In the genomic region with DNA sequence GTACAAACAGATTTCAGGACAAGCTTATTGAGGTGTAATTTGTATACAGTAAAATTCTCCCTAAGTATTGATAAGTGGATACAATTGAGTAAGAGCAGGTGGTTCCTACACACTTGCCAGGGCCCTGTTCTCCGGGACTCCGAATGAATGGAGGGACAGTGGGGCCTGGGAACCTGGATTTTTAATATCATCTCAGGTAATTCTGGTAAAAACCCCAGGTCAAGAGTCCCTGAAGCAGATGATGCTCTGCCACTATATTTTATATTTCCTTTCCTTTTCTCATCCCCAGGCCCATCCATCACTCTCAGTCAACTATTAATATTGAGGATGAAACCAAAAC, we compare ENCODE assay signal across 1 cellular context.
TF ChIP-seq lines count a peak whose summit lies in the region.

No MANE protein-coding gene starts in this region.

TF ChIP-seq in GM12878, 131 proteins besides CTCF, POLR2A, EP300 and RAD21:
- TF ChIP-seq, protein P1, sequence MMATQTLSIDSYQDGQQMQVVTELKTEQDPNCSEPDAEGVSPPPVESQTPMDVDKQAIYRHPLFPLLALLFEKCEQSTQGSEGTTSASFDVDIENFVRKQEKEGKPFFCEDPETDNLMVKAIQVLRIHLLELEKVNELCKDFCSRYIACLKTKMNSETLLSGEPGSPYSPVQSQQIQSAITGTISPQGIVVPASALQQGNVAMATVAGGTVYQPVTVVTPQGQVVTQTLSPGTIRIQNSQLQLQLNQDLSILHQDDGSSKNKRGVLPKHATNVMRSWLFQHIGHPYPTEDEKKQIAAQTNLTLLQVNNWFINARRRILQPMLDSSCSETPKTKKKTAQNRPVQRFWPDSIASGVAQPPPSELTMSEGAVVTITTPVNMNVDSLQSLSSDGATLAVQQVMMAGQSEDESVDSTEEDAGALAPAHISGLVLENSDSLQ (IDR thresholded peaks at IDR 0.05), result no peak
- TF ChIP-seq CREM (IDR thresholded peaks at IDR 0.05; ENCODE audit: low read depth), result no peak
- TF ChIP-seq, protein P2, sequence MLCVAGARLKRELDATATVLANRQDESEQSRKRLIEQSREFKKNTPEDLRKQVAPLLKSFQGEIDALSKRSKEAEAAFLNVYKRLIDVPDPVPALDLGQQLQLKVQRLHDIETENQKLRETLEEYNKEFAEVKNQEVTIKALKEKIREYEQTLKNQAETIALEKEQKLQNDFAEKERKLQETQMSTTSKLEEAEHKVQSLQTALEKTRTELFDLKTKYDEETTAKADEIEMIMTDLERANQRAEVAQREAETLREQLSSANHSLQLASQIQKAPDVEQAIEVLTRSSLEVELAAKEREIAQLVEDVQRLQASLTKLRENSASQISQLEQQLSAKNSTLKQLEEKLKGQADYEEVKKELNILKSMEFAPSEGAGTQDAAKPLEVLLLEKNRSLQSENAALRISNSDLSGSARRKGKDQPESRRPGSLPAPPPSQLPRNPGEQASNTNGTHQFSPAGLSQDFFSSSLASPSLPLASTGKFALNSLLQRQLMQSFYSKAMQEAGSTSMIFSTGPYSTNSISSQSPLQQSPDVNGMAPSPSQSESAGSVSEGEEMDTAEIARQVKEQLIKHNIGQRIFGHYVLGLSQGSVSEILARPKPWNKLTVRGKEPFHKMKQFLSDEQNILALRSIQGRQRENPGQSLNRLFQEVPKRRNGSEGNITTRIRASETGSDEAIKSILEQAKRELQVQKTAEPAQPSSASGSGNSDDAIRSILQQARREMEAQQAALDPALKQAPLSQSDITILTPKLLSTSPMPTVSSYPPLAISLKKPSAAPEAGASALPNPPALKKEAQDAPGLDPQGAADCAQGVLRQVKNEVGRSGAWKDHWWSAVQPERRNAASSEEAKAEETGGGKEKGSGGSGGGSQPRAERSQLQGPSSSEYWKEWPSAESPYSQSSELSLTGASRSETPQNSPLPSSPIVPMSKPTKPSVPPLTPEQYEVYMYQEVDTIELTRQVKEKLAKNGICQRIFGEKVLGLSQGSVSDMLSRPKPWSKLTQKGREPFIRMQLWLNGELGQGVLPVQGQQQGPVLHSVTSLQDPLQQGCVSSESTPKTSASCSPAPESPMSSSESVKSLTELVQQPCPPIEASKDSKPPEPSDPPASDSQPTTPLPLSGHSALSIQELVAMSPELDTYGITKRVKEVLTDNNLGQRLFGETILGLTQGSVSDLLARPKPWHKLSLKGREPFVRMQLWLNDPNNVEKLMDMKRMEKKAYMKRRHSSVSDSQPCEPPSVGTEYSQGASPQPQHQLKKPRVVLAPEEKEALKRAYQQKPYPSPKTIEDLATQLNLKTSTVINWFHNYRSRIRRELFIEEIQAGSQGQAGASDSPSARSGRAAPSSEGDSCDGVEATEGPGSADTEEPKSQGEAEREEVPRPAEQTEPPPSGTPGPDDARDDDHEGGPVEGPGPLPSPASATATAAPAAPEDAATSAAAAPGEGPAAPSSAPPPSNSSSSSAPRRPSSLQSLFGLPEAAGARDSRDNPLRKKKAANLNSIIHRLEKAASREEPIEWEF (IDR thresholded peaks at IDR 0.05; ENCODE audit: insufficient replicate concordance, low read depth, low read length), result no peak
- TF ChIP-seq TCF3 (IDR thresholded peaks at IDR 0.05; ENCODE audit: borderline replicate concordance, insufficient read depth, low read depth, low read length), result no peak
- no peak for TF ChIP-seq IKZF1 (conservative IDR thresholded peaks at IDR 0.05)
- TF ChIP-seq SUZ12 (IDR thresholded peaks at IDR 0.05; ENCODE audit: unreplicated experiment), result no peak
- TF ChIP-seq MEF2B (IDR thresholded peaks at IDR 0.05; ENCODE audit: partially characterized antibody, poor library complexity, severe bottlenecking), result no peak
- TF ChIP-seq, protein P3, sequence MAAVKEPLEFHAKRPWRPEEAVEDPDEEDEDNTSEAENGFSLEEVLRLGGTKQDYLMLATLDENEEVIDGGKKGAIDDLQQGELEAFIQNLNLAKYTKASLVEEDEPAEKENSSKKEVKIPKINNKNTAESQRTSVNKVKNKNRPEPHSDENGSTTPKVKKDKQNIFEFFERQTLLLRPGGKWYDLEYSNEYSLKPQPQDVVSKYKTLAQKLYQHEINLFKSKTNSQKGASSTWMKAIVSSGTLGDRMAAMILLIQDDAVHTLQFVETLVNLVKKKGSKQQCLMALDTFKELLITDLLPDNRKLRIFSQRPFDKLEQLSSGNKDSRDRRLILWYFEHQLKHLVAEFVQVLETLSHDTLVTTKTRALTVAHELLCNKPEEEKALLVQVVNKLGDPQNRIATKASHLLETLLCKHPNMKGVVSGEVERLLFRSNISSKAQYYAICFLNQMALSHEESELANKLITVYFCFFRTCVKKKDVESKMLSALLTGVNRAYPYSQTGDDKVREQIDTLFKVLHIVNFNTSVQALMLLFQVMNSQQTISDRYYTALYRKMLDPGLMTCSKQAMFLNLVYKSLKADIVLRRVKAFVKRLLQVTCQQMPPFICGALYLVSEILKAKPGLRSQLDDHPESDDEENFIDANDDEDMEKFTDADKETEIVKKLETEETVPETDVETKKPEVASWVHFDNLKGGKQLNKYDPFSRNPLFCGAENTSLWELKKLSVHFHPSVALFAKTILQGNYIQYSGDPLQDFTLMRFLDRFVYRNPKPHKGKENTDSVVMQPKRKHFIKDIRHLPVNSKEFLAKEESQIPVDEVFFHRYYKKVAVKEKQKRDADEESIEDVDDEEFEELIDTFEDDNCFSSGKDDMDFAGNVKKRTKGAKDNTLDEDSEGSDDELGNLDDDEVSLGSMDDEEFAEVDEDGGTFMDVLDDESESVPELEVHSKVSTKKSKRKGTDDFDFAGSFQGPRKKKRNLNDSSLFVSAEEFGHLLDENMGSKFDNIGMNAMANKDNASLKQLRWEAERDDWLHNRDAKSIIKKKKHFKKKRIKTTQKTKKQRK (IDR thresholded peaks at IDR 0.05; ENCODE audit: low read depth, low read length), result no peak
- no peak for TF ChIP-seq RBBP5 (conservative IDR thresholded peaks at IDR 0.05)
- no peak for TF ChIP-seq SIN3A (IDR thresholded peaks at IDR 0.05; ENCODE audit: low read depth, low read length)
- no peak for TF ChIP-seq RFX5 (IDR thresholded peaks at IDR 0.05; ENCODE audit: low read depth, low read length)
- no peak for TF ChIP-seq ZNF207 (IDR thresholded peaks at IDR 0.05; ENCODE audit: borderline replicate concordance)
- TF ChIP-seq NFIC (IDR thresholded peaks at IDR 0.05; ENCODE audit: low read depth, low read length), result no peak
- no peak for TF ChIP-seq YBX1 (IDR thresholded peaks at IDR 0.05)
- TF ChIP-seq MYB (IDR thresholded peaks at IDR 0.05; ENCODE audit: borderline replicate concordance, low read depth, low read length), result no peak
- TF ChIP-seq HDGF (IDR thresholded peaks at IDR 0.05), result no peak
- TF ChIP-seq ATF7 (IDR thresholded peaks at IDR 0.05; ENCODE audit: low read depth), result no peak
